ENCODE assay signal across 8 cellular contexts in genomic region chr11:70650075-70650909, GRCh38.
DNase-seq lines count a peak whose midpoint lies in the region; ATAC-seq and TF ChIP-seq lines count a peak whose summit lies in the region.

No MANE protein-coding gene starts in this region.

- H3K27me3 Mint-ChIP-seq in activated CD8-positive, alpha-beta T cell treated with anti-CD3 and anti-CD28 coated beads, Interleukin-2, amount 10 ng/mL, durations not matched to agents 7 days and 5 days (ENCODE audit: low read depth): peaks cover 2% of the 10 kb centered on the region

- H3K9me3 ChIP-seq in heart left ventricle (no peaks in the 10 kb centered on the region), smooth muscle cell (replicated peaks; ENCODE audit: low read depth) (no peaks in the 10 kb centered on the region)

- TF ChIP-seq CTCF in heart left ventricle (IDR thresholded peaks at IDR 0.05) (no peak), smooth muscle cell (IDR thresholded peaks at IDR 0.05; ENCODE audit: borderline replicate concordance, insufficient read depth, poor library complexity, severe bottlenecking) (no peak)

- H3K9ac ChIP-seq in smooth muscle cell (ENCODE audit: low read depth): no peak overlapping the region

- peak; percentile 89 for DNase-seq in ELF-1 (ENCODE audit: low read depth, low spot score)
- peak; percentile 41 for DNase-seq in LHCN-M2 (ENCODE audit: low read depth)
- peak; percentile 73 for DNase-seq in activated CD8-positive, alpha-beta T cell treated with anti-CD3 and anti-CD28 coated beads, Interleukin-2, amount 10 ng/mL, durations not matched to agents 7 days and 5 days
- peak in 4 of 5 donors; percentile 47 to 71 (median 68) for DNase-seq in heart left ventricle
- DNase-seq in smooth muscle cell (lab: John Stamatoyannopoulos, UW; ENCODE audit: unreplicated experiment): peak; percentile 45
- DNase-seq in NCI-H510A (lab: John Stamatoyannopoulos, UW): no peak

- peaks cover 31% of the 10 kb centered on the region for H4K20me1 ChIP-seq in smooth muscle cell (ENCODE audit: low read depth)

- H3K4me1 Mint-ChIP-seq in activated CD8-positive, alpha-beta T cell treated with anti-CD3 and anti-CD28 coated beads, Interleukin-2, amount 10 ng/mL, durations not matched to agents 7 days and 5 days (ENCODE audit: low read depth): no peaks in the 10 kb centered on the region

- TF ChIP-seq POLR2A in heart left ventricle (IDR thresholded peaks at IDR 0.05): no peak

- no peak overlapping the region for H3K4me2 ChIP-seq in smooth muscle cell

- H3K27me3 ChIP-seq in heart left ventricle: peaks cover 0 to 24% (median 7%) of the 10 kb centered on the region in 9 donors
- H3K27me3 ChIP-seq in smooth muscle cell (ENCODE audit: low read depth): no peaks in the 10 kb centered on the region

- no peaks in the 10 kb centered on the region for H3K36me3 ChIP-seq in heart left ventricle
- no peaks in the 10 kb centered on the region for H3K36me3 ChIP-seq in smooth muscle cell (ENCODE audit: low read depth)

- no peak overlapping the region for H3K27ac ChIP-seq in heart left ventricle
- no peak overlapping the region for H3K27ac ChIP-seq in smooth muscle cell (ENCODE audit: low read depth)

- 45 to 51% (median 49%) methylated on average over 4 of the region's 4 CpGs for WGBS in heart left ventricle, 4 donors
- 56% methylated on average over 4 of the region's 4 CpGs for WGBS in smooth muscle cell (ENCODE audit: low lambda C conversion rate)

- no peaks in the 10 kb centered on the region for H3K36me3 Mint-ChIP-seq in activated CD8-positive, alpha-beta T cell treated with anti-CD3 and anti-CD28 coated beads, Interleukin-2, amount 10 ng/mL, durations not matched to agents 7 days and 5 days (ENCODE audit: low read depth)

- intact Hi-C loops in heart left ventricle (cut with DNase I): no loop called here

- POLR2A ChIA-PET in activated CD8-positive, alpha-beta T cell treated with anti-CD3 and anti-CD28 coated beads, Interleukin-2, amount 10 ng/mL, durations not matched to agents 7 days and 5 days (lab: Charles Lee): no interaction called here

- no peaks in the 10 kb centered on the region for H3F3A ChIP-seq in smooth muscle cell (ENCODE audit: low read depth)

- H2AFZ ChIP-seq in smooth muscle cell (ENCODE audit: low read depth): no peak overlapping the region

- H3K4me1 ChIP-seq in heart left ventricle: no peaks in the 10 kb centered on the region
- no peaks in the 10 kb centered on the region for H3K4me1 ChIP-seq in smooth muscle cell (ENCODE audit: low read depth)

- H3K4me3 Mint-ChIP-seq in activated CD8-positive, alpha-beta T cell treated with anti-CD3 and anti-CD28 coated beads, Interleukin-2, amount 10 ng/mL, durations not matched to agents 7 days and 5 days: no peak overlapping the region

- CTCF ChIA-PET in activated CD8-positive, alpha-beta T cell treated with anti-CD3 and anti-CD28 coated beads, Interleukin-2, amount 10 ng/mL, durations not matched to agents 7 days and 5 days (lab: Charles Lee): no interaction called here

- peak; percentile 64 for ATAC-seq in activated CD8-positive, alpha-beta T cell treated with anti-CD3 and anti-CD28 coated beads, Interleukin-2, amount 10 ng/mL, durations not matched to agents 7 days and 5 days
- peak; percentile 75 to 92 (median 88) for ATAC-seq in heart left ventricle
- ATAC-seq in GM21528 (IDR thresholded peaks at IDR 0.05; ENCODE audit: low FRiP score, unreplicated experiment): no peak
- ATAC-seq in GM21360 (IDR thresholded peaks at IDR 0.05; ENCODE audit: unreplicated experiment): no peak

- H3K4me3 ChIP-seq in heart left ventricle (no peak overlapping the region), smooth muscle cell (no peak overlapping the region)

- no peaks in the 10 kb centered on the region for H3K9me3 Mint-ChIP-seq in activated CD8-positive, alpha-beta T cell treated with anti-CD3 and anti-CD28 coated beads, Interleukin-2, amount 10 ng/mL, durations not matched to agents 7 days and 5 days (ENCODE audit: insufficient read depth)

- no peak overlapping the region for H3K27ac Mint-ChIP-seq in activated CD8-positive, alpha-beta T cell treated with anti-CD3 and anti-CD28 coated beads, Interleukin-2, amount 10 ng/mL, durations not matched to agents 7 days and 5 days

- H3K79me2 ChIP-seq in smooth muscle cell (ENCODE audit: low read depth): no peaks in the 10 kb centered on the region

Comparison
In these comparisons a context has a peak if more than half of its experiments do, and no peak if none do; other contexts are left out.
1. ATAC-seq: peak in activated CD8-positive, alpha-beta T cell treated with anti-CD3 and anti-CD28 coated beads, Interleukin-2, amount 10 ng/mL, durations not matched to agents 7 days and 5 days (single experiment) and heart left ventricle (4 of 4); none in GM21528 (single experiment) and GM21360 (single experiment).